12 cellular contexts compared by ENCODE assay signal in genomic region chrX:107736781-107737531, GRCh38. TPM values are rescaled to one million over a fixed set of nuclear protein-coding genes. Genes with fewer than 3 reads are reported as not detected.
DNase-seq lines count a peak whose midpoint lies in the region; ATAC-seq and TF ChIP-seq lines count a peak whose summit lies in the region.
"Had no signal": no experiment of that assay in that cellular context is flagged by ENCODE, and none has a peak within 500 bp of the region (broad histone marks: within the 10 kb centered on the region; RNA-seq: fewer than 3 reads in every experiment).

No MANE protein-coding gene starts in this region.

- peaks cover 13 to 23% of the 10 kb centered on the region in 2 donors for H3K4me1 Mint-ChIP-seq in natural killer cell
- peaks cover 12% of the 10 kb centered on the region for H3K4me1 Mint-ChIP-seq in type B pancreatic cell (ENCODE audit: unreplicated experiment)

- H3K36me3 ChIP-seq in HEK293 (ENCODE audit: control insufficient read depth in 2 of 2, insufficient read depth in 1 of 2, low read length in 2 of 2) = no peaks in the 10 kb centered on the region
- no peaks in the 10 kb centered on the region for H3K36me3 ChIP-seq in gastroesophageal sphincter
- no peaks in the 10 kb centered on the region for H3K36me3 ChIP-seq in psoas muscle (ENCODE audit: insufficient read depth in 1 of 2, low read depth in 1 of 2)

- H3K9me3 ChIP-seq in HEK293 (ENCODE audit: control insufficient read depth, insufficient read depth, low read depth, low read length) (no peaks in the 10 kb centered on the region), gastroesophageal sphincter (no peaks in the 10 kb centered on the region), psoas muscle (no peaks in the 10 kb centered on the region)

- H3K9me3 Mint-ChIP-seq in natural killer cell (no peaks in the 10 kb centered on the region), type B pancreatic cell (no peaks in the 10 kb centered on the region)
- H3K9me3 Mint-ChIP-seq: activated T-helper 1 cell treated with anti-CD3 and anti-CD28 coated beads, Interleukin-12 subunit alpha, Interleukin-12 subunit beta, Interleukin-2, Interleukin-4 antibody, amounts not matched to agents 30 ng/mL and 10 ng/mL and 1 ng/mL, durations not matched to agents 14 hours and 24 hours and 36 hours had no signal

- CTCF ChIA-PET in HEK293 (lab: Yijun Ruan, JAX) = interaction anchor here (0.6 to 1.9 kb wide), 5 partner anchors 8 to 66 kb away, joined by 3 to 5 read pairs (median 4); partner anchors contain the start of gene TSC22D3

- DNase-seq in NCI-H510A treated with DMSO at 0.1 percent for 48 hours (lab: John Stamatoyannopoulos, UW) (peak; percentile 64), psoas muscle (no peak), natural killer cell (no peak), type B pancreatic cell (ENCODE audit: extremely low spot score, unreplicated experiment) (no peak), cerebellar cortex (ENCODE audit: low spot score) (no peak)
- no peak for DNase-seq in stimulated activated CD4-positive, alpha-beta T cell treated with anti-CD3 and anti-CD28 coated beads, Interleukin-1b, Interleukin-23, amount 100 ng/mL, for 48 hours
- DNase-seq: activated CD4-positive, CD25-positive, alpha-beta regulatory T cell; CD4-positive, alpha-beta memory T cell had no signal

- H3K4me1 ChIP-seq in HEK293 (ENCODE audit: control insufficient read depth, insufficient read depth, low read length) = peaks cover 20% of the 10 kb centered on the region
- peaks cover 8 to 87% (median 14%) of the 10 kb centered on the region in 3 donors for H3K4me1 ChIP-seq in gastroesophageal sphincter
- H3K4me1 ChIP-seq in psoas muscle = peaks cover 50% of the 10 kb centered on the region

- peak overlapping the region; percentile 77 for H3K27ac ChIP-seq in HEK293 (ENCODE audit: extremely low read depth, low read depth, low read length)
- peak overlapping the region in 3 of 4 donors; percentile 48 to 87 (median 57) for H3K27ac ChIP-seq in gastroesophageal sphincter
- H3K27ac ChIP-seq in psoas muscle = peak overlapping the region; percentile 55

- TF ChIP-seq EP300 in gastroesophageal sphincter (IDR thresholded peaks at IDR 0.05) = no peak

- H3K36me3 Mint-ChIP-seq in natural killer cell (no peaks in the 10 kb centered on the region), type B pancreatic cell (no peaks in the 10 kb centered on the region)

- POLR2A ChIA-PET in HEK293 (lab: Yijun Ruan, JAX) = interaction anchor here (1.2 to 1.3 kb wide), 2 partner anchors 20 to 109 kb away, joined by 3 to 5 read pairs; no protein-coding TSS in a partner anchor

- 0 to 64% methylated on average over 1 to 5 of the region's 8 CpGs for WGBS in gastroesophageal sphincter (ENCODE audit: low coverage in 1 of 2), 2 donors
- WGBS in psoas muscle, 3 donors = 61 to 66% (median 61%) methylated on average over 8 of the region's 8 CpGs

- H3K4me3 ChIP-seq in HEK293 (ENCODE audit: low read depth, low read length) = no peak overlapping the region
- H3K4me3 ChIP-seq in gastroesophageal sphincter = no peak overlapping the region
- no peak overlapping the region for H3K4me3 ChIP-seq in psoas muscle

- no peak overlapping the region for H3K27ac Mint-ChIP-seq in natural killer cell
- H3K27ac Mint-ChIP-seq in type B pancreatic cell = no peak overlapping the region
- H3K27ac Mint-ChIP-seq: activated T-helper 1 cell treated with anti-CD3 and anti-CD28 coated beads, Interleukin-12 subunit alpha, Interleukin-12 subunit beta, Interleukin-2, Interleukin-4 antibody, amounts not matched to agents 30 ng/mL and 10 ng/mL and 1 ng/mL, durations not matched to agents 14 hours and 24 hours and 36 hours had no signal

- TF ChIP-seq CTCF in HEK293 (tag by site-specific recombination; IDR thresholded peaks at IDR 0.05) = no peak
- no peak for TF ChIP-seq CTCF in gastroesophageal sphincter (IDR thresholded peaks at IDR 0.05)
- no peak for TF ChIP-seq CTCF in psoas muscle (IDR thresholded peaks at IDR 0.05)
- no peak for TF ChIP-seq CTCF in natural killer cell (IDR thresholded peaks at IDR 0.05)
- no peak for TF ChIP-seq CTCF in type B pancreatic cell (conservative IDR thresholded peaks at IDR 0.05)

- H3K27me3 ChIP-seq in gastroesophageal sphincter (no peaks in the 10 kb centered on the region), psoas muscle (ENCODE audit: insufficient read depth in 3 of 3, low read length in 2 of 3) (peaks cover 0 to 5% (median 0%) of the 10 kb centered on the region in 3 donors)

- intact Hi-C loops in psoas muscle (cut with DNase I) (no loop called here), natural killer cell (cut with micrococcal nuclease) (no loop called here)

- no peak for ATAC-seq in gastroesophageal sphincter
- no peak for ATAC-seq in psoas muscle
- ATAC-seq in natural killer cell = no peak

- H3K4me3 Mint-ChIP-seq in natural killer cell (no peak overlapping the region), type B pancreatic cell (no peak overlapping the region)
- H3K4me3 Mint-ChIP-seq: activated T-helper 1 cell treated with anti-CD3 and anti-CD28 coated beads, Interleukin-12 subunit alpha, Interleukin-12 subunit beta, Interleukin-2, Interleukin-4 antibody, amounts not matched to agents 30 ng/mL and 10 ng/mL and 1 ng/mL, durations not matched to agents 14 hours and 24 hours and 36 hours; CD4-positive, alpha-beta memory T cell had no signal

- H3K27me3 Mint-ChIP-seq in natural killer cell (ENCODE audit: low read depth in 2 of 2) = no peaks in the 10 kb centered on the region
- H3K27me3 Mint-ChIP-seq in type B pancreatic cell = peaks cover 4% of the 10 kb centered on the region

- no peak for TF ChIP-seq POLR2A in gastroesophageal sphincter (IDR thresholded peaks at IDR 0.05)

TF ChIP-seq in HEK293, 187 proteins besides CTCF, POLR2A, EP300 and RAD21 (continues in another document):
- TF ChIP-seq ELK4 (IDR thresholded peaks at IDR 0.05; ENCODE audit: borderline replicate concordance, low read depth, low read length) (peak; percentile 61; the same call in 1 of the 2 replicates), ZNF791 (tag by site-specific recombination; IDR thresholded peaks at IDR 0.05) (no peak), SP7 (tag by site-specific recombination; IDR thresholded peaks at IDR 0.05) (peak; percentile 63), EGR2 (tag by site-specific recombination; IDR thresholded peaks at IDR 0.05; ENCODE audit: low read depth) (peak; percentile 44; the same call in 1 of the 2 replicates), PRDM2 (tag by site-specific recombination; IDR thresholded peaks at IDR 0.05; ENCODE audit: borderline replicate concordance) (no peak)

RNA-seq across cellular contexts. Expression of gene TSC22D3, which starts 38.6 kb away (rescaled TPM):
- 100 to 1,000 TPM; 561 to 849 (median 691) TPM for total RNA-seq in gastroesophageal sphincter
- 100 to 1,000 TPM in 3 of 4 donors, 10 to 100 TPM in 1; 23.7 to 310 (median 184) TPM for total RNA-seq in psoas muscle
- 1,000 to 10,000 TPM in 1 of 3 donors, 100 to 1,000 TPM in 2; 467 to 1,236 (median 802) TPM for polyA plus RNA-seq in psoas muscle
- 1,000 to 10,000 TPM in 2 of 3 donors, 100 to 1,000 TPM in 1; 895 to 1,800 (median 1,053) TPM for total RNA-seq in natural killer cell
- total RNA-seq in type B pancreatic cell (ENCODE audit: low replicate concordance) = 21.0 and 34.2 TPM in 2 replicates

RNA-seq across cellular contexts. Expression of gene NCBP2L, which starts 40.6 kb away (rescaled TPM):
- total RNA-seq in gastroesophageal sphincter = under 1 TPM in 1 of 4 donors, not detected in 3; 0.31 TPM
- total RNA-seq in psoas muscle = not detected
- polyA plus RNA-seq in psoas muscle = under 1 TPM in 2 of 3 donors, not detected in 1; 0.03 to 0.40 TPM
- under 1 TPM in 1 of 3 donors, not detected in 2; 0.18 TPM for total RNA-seq in natural killer cell
- total RNA-seq in type B pancreatic cell (ENCODE audit: low replicate concordance) = not detected in 2 replicates
- total RNA-seq: activated T-helper 1 cell treated with anti-CD3 and anti-CD28 coated beads, Interleukin-12 subunit alpha, Interleukin-12 subunit beta, Interleukin-2, Interleukin-4 antibody, amounts not matched to agents 30 ng/mL and 10 ng/mL and 1 ng/mL, durations not matched to agents 14 hours and 24 hours and 36 hours; CD4-positive, alpha-beta memory T cell; glomerular endothelial cell had no signal
- polyA plus RNA-seq: CD4-positive, alpha-beta memory T cell had no signal
